ENCODE assay signal across 10 cellular contexts in genomic region chr1:60425528-60425927, GRCh38.
DNase-seq lines count a peak whose midpoint lies in the region; ATAC-seq and TF ChIP-seq lines count a peak whose summit lies in the region.
"Had no signal": no experiment of that assay in that cellular context is flagged by ENCODE, and none has a peak within 500 bp of the region (broad histone marks: within the 10 kb centered on the region; RNA-seq: fewer than 3 reads in every experiment).

No MANE protein-coding gene starts in this region.

- no TSS peak for BruUV-seq in mammary epithelial cell (replicated peaks; lab: Mats Ljungman, UMichigan)

- H4K20me1 ChIP-seq in mammary epithelial cell (ENCODE audit: insufficient read depth, low read length): no peaks in the 10 kb centered on the region

- peak; percentile 16 for DNase-seq in NCI-H510A treated with DMSO at 0.1 percent for 48 hours (lab: John Stamatoyannopoulos, UW)
- no peak for DNase-seq in NCI-H510A (lab: John Stamatoyannopoulos, UW)
- no peak for DNase-seq in mammary epithelial cell
- peak; percentile 9 for DNase-seq in renal cortical epithelial cell (ENCODE audit: low read depth)
- DNase-seq in stimulated activated naive CD8-positive, alpha-beta T cell treated with anti-CD3 and anti-CD28 coated beads, Interleukin-15, Interleukin-2, amounts not matched to agents 100 U/mL and 50 U/mL, for 24 hours: no peak

- WGBS in mammary epithelial cell (ENCODE audit: low coverage, missing lambda C conversion rate): 56% methylated on average over 1 of the region's 1 CpG

- in situ Hi-C loops in mammary epithelial cell (cut with MboI; ENCODE audit: low sequenced_read_pairs in 2 of 2): no loop called here

- CTCF ChIA-PET in mammary epithelial cell (lab: Charles Lee; ENCODE audit: low non-redundant PET): interaction anchor here (0.5 to 1.2 kb wide), 4 partner anchors 13 to 144 kb away, joined by 4 to 9 read pairs (median 6); no protein-coding TSS in a partner anchor

- H3K36me3 ChIP-seq in mammary epithelial cell (ENCODE audit: insufficient read depth, low read length): no peaks in the 10 kb centered on the region
- H3K36me3 ChIP-seq: SJCRH30 had no signal

- H3K4me1 ChIP-seq in mammary epithelial cell (ENCODE audit: insufficient read depth, low read length): no peaks in the 10 kb centered on the region

- TF ChIP-seq CTCF in LNCAP (IDR thresholded peaks at IDR 0.05) (peak; percentile 31), mammary epithelial cell (conservative IDR thresholded peaks at IDR 0.05 in 1 of 2, IDR thresholded peaks at IDR 0.05 in 1 of 2; ENCODE audit: extremely low read depth in 1 of 2, insufficient read depth in 1 of 2, low read depth in 1 of 2, low read length in 2 of 2) (peak; percentile 28 to 49)

- no peaks in the 10 kb centered on the region for H3K27me3 ChIP-seq in mammary epithelial cell (ENCODE audit: insufficient read depth, low read length)
- H3K27me3 ChIP-seq: SJCRH30 had no signal

- intact Hi-C loops in mammary epithelial cell (cut with micrococcal nuclease): loop anchor here (2.0 to 10.0 kb wide), 2 partner anchors 145 to 271 kb away; no protein-coding TSS in a partner anchor

- no peak for ATAC-seq in GM18520 (IDR thresholded peaks at IDR 0.05; ENCODE audit: unreplicated experiment)
- ATAC-seq in stimulated activated naive CD8-positive, alpha-beta T cell treated with anti-CD3 and anti-CD28 coated beads, Interleukin-15, Interleukin-2, amounts not matched to agents 100 U/mL and 50 U/mL, for 24 hours: no peak
- no peak for ATAC-seq in GM21737 (IDR thresholded peaks at IDR 0.05; ENCODE audit: unreplicated experiment)

- no peak overlapping the region for H3K9ac ChIP-seq in mammary epithelial cell (ENCODE audit: insufficient read depth, low read length)

- H3K9me3 ChIP-seq in mammary epithelial cell (replicated peaks; ENCODE audit: insufficient read depth, low read length): no peaks in the 10 kb centered on the region

- no peak overlapping the region for H3K4me3 ChIP-seq in mammary epithelial cell (replicated peaks in 1 of 3; ENCODE audit: insufficient read depth in 1 of 3, low read depth in 2 of 3, low read length in 3 of 3)
- H3K4me3 ChIP-seq: lung, SJCRH30 had no signal

- no peaks in the 10 kb centered on the region for H3K79me2 ChIP-seq in mammary epithelial cell (ENCODE audit: insufficient read depth, low read length)

- no peak overlapping the region for H3K27ac ChIP-seq in mammary epithelial cell (ENCODE audit: insufficient read depth, low read depth, low read length)
- H3K27ac ChIP-seq: SJCRH30 had no signal

- dilution Hi-C loops in mammary epithelial cell (cut with HindIII; ENCODE audit: low sequenced_read_pairs): no loop called here

- no peak overlapping the region for H3K4me2 ChIP-seq in mammary epithelial cell (ENCODE audit: insufficient read depth, low read depth, low read length)

- no peak overlapping the region for H2AFZ ChIP-seq in mammary epithelial cell (ENCODE audit: low read depth, low read length)

Comparison
In these comparisons a context has a peak if more than half of its experiments do, and no peak if none do; other contexts are left out.
1. DNase-seq: peak in NCI-H510A treated with DMSO at 0.1 percent for 48 hours (single experiment) and renal cortical epithelial cell (single experiment); none in NCI-H510A (single experiment), mammary epithelial cell (single experiment) and stimulated activated naive CD8-positive, alpha-beta T cell treated with anti-CD3 and anti-CD28 coated beads, Interleukin-15, Interleukin-2, amounts not matched to agents 100 U/mL and 50 U/mL, for 24 hours (single experiment).